Comparison of ENCODE assay signal across 7 cellular contexts in the genomic region with DNA sequence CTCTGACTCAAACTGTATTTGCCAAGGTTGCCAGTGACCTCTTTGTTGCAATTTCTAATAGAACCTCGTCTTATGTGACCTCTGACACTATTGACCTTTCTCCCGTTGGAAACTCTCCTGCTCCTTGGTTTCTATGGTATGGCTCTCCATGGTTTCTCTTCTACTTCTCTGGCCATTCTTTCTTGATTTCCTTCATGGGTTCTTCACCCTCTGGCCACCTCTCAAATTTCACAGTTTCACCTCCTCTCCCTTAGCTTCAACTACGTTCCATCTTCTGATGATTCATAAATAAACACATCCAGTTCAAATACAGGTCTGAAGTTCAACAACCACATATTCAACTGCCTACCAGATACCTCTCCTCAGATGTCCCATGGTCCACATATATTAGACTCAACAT.
"Had no signal": no experiment of that assay in that cellular context is flagged by ENCODE, and none has a peak within 500 bp of the region (broad histone marks: within the 10 kb centered on the region; RNA-seq: fewer than 3 reads in every experiment).

No MANE protein-coding gene starts in this region.

- H3K4me3 ChIP-seq: K562 had no signal

- ATAC-seq: K562 had no signal

- DNase-seq: IMR-90, KBM-7, KG1 had no signal

- H3K4me2 ChIP-seq: KMS-11 had no signal

- FAIRE-seq: HTR-8/SVneo, K562 had no signal

- H3K9ac ChIP-seq: KMS-11 had no signal

- H3K27ac ChIP-seq: HL-60, KMS-11 had no signal
